ENCODE assay signal across 23 cellular contexts in genomic region chr4:170114636-170115035, GRCh38. TPM values are rescaled to one million over a fixed set of nuclear protein-coding genes. Genes with fewer than 3 reads are reported as not detected.
DNase-seq lines count a peak whose midpoint lies in the region; ATAC-seq, FAIRE-seq and TF ChIP-seq lines count a peak whose summit lies in the region.
"Had no signal": no experiment of that assay in that cellular context is flagged by ENCODE, and none has a peak within 500 bp of the region (broad histone marks: within the 10 kb centered on the region; RNA-seq: fewer than 3 reads in every experiment).

No MANE protein-coding gene starts in this region.

- WGBS in smooth muscle cell (ENCODE audit: low lambda C conversion rate), result 71% methylated on average over 4 of the region's 4 CpGs
- 73 to 74% methylated on average over 4 of the region's 4 CpGs for WGBS in body of pancreas, 2 donors

- CTCF ChIA-PET in PC-3 (lab: Charles Lee), result no interaction called here

- H3K9me2 ChIP-seq in PC-3 (replicated peaks; ENCODE audit: low read length), result no peaks in the 10 kb centered on the region

- H4K20me1 ChIP-seq in PC-3 (ENCODE audit: low read length), result no peaks in the 10 kb centered on the region
- H4K20me1 ChIP-seq in smooth muscle cell (ENCODE audit: low read depth), result no peaks in the 10 kb centered on the region
- H4K20me1 ChIP-seq: BLaER1 had no signal

- H3K9me3 ChIP-seq in PC-3 (ENCODE audit: low read length) (no peaks in the 10 kb centered on the region), smooth muscle cell (replicated peaks; ENCODE audit: low read depth) (no peaks in the 10 kb centered on the region), body of pancreas (no peaks in the 10 kb centered on the region)
- H3K9me3 ChIP-seq: BE2C had no signal

- H3K79me2 ChIP-seq in PC-3 (ENCODE audit: low read length), result no peaks in the 10 kb centered on the region
- H3K79me2 ChIP-seq in smooth muscle cell (ENCODE audit: low read depth), result no peaks in the 10 kb centered on the region

- BruUV-seq in PC-3 (replicated peaks; lab: Mats Ljungman, UMichigan), result no TSS peak

- no peak overlapping the region for H3K27ac ChIP-seq in PC-3 (ENCODE audit: low read length)
- peak overlapping the region; percentile 46 for H3K27ac ChIP-seq in smooth muscle cell (ENCODE audit: low read depth)
- H3K27ac ChIP-seq in body of pancreas, result no peak overlapping the region
- H3K27ac ChIP-seq: BLaER1 had no signal

- POLR2A ChIA-PET in PC-3 (lab: Charles Lee; ENCODE audit: unreplicated experiment), result no interaction called here

- ATAC-seq in PC-3, result no peak
- no peak for ATAC-seq in HG03520 (IDR thresholded peaks at IDR 0.05; ENCODE audit: unreplicated experiment)
- ATAC-seq in body of pancreas, result no peak

- H2AFZ ChIP-seq in PC-3 (ENCODE audit: low read length), result no peak overlapping the region
- no peak overlapping the region for H2AFZ ChIP-seq in smooth muscle cell (ENCODE audit: low read depth)

- intact Hi-C loops in PC-3 (cut with micrococcal nuclease) (no loop called here), body of pancreas (cut with DNase I) (no loop called here)

- no peaks in the 10 kb centered on the region for H3F3A ChIP-seq in PC-3 (ENCODE audit: low read length, unreplicated experiment)
- H3F3A ChIP-seq in smooth muscle cell (ENCODE audit: low read depth), result no peaks in the 10 kb centered on the region

- peak; percentile 23 for FAIRE-seq in frontal cortex (lab: Jason Lieb, UNC)
- FAIRE-seq: A204.1, D721Med, G401.6, GM12891, GM19239 had no signal

- no peak for TF ChIP-seq CTCF in PC-3 (conservative IDR thresholded peaks at IDR 0.05; ENCODE audit: low read depth, low read length)
- TF ChIP-seq CTCF in smooth muscle cell (IDR thresholded peaks at IDR 0.05; ENCODE audit: borderline replicate concordance, insufficient read depth, poor library complexity, severe bottlenecking), result no peak
- no peak for TF ChIP-seq CTCF in body of pancreas (IDR thresholded peaks at IDR 0.05)

- H3K27me3 ChIP-seq in PC-3 (ENCODE audit: low read length) (no peaks in the 10 kb centered on the region), smooth muscle cell (ENCODE audit: low read depth) (no peaks in the 10 kb centered on the region), body of pancreas (no peaks in the 10 kb centered on the region)
- H3K27me3 ChIP-seq: BLaER1 had no signal

- no peaks in the 10 kb centered on the region for H3K4me1 ChIP-seq in PC-3 (ENCODE audit: insufficient read depth, low read length)
- H3K4me1 ChIP-seq in smooth muscle cell (ENCODE audit: low read depth), result peaks cover 13% of the 10 kb centered on the region
- no peaks in the 10 kb centered on the region for H3K4me1 ChIP-seq in body of pancreas
- H3K4me1 ChIP-seq: BE2C, BLaER1 had no signal

- DNase-seq in PC-3 (peak; percentile 1), frontal cortex (ENCODE audit: low spot score in 2 of 2) (no peak), smooth muscle cell (lab: John Stamatoyannopoulos, UW; ENCODE audit: unreplicated experiment) (no peak), body of pancreas (no peak), D341Med (ENCODE audit: low spot score) (no peak)
- DNase-seq: 8988T; ACHN; BE2C; C1 segment of cervical spinal cord; CD4-positive, alpha-beta memory T cell; CD4-positive, CD25-positive, alpha-beta regulatory T cell; CD8-positive, alpha-beta memory T cell; COR-L47; DMS79 treated with DMSO at 0.1 percent for 48 hours; GF-D8 had no signal

- H3K4me3 ChIP-seq in PC-3 (ENCODE audit: low read length) (no peak overlapping the region), smooth muscle cell (no peak overlapping the region), body of pancreas (no peak overlapping the region)
- H3K4me3 ChIP-seq: BLaER1 had no signal

- TF ChIP-seq POLR2A in body of pancreas (IDR thresholded peaks at IDR 0.05), result no peak

- H3K36me3 ChIP-seq in PC-3 (ENCODE audit: low read depth, low read length), result no peaks in the 10 kb centered on the region
- no peaks in the 10 kb centered on the region for H3K36me3 ChIP-seq in smooth muscle cell (ENCODE audit: low read depth)
- H3K36me3 ChIP-seq in body of pancreas (replicated peaks in 1 of 2; ENCODE audit: insufficient read depth in 1 of 2, low read depth in 2 of 2), result no peaks in the 10 kb centered on the region
- H3K36me3 ChIP-seq: BE2C, BLaER1 had no signal

- no peak overlapping the region for H3K9ac ChIP-seq in PC-3 (ENCODE audit: low read length)
- H3K9ac ChIP-seq in smooth muscle cell (ENCODE audit: low read depth), result no peak overlapping the region
- H3K9ac ChIP-seq: BLaER1 had no signal

- no peak overlapping the region for H3K4me2 ChIP-seq in PC-3 (ENCODE audit: low read length)
- peak overlapping the region; percentile 43 for H3K4me2 ChIP-seq in smooth muscle cell
- H3K4me2 ChIP-seq: BLaER1 had no signal

RNA-seq across cellular contexts. Expression of gene AADAT, which starts 24.9 kb away (rescaled TPM):
- total RNA-seq in PC-3 (2014; rRNA removed) (2.7 and 4.3 TPM in 2 replicates), frontal cortex (28.1 TPM), smooth muscle cell (13.4 and 16.4 TPM in 2 replicates), body of pancreas (1 to 10 TPM; 4.4 to 5.3 TPM)
- 17.0 and 18.8 TPM in 2 replicates for polyA plus RNA-seq in smooth muscle cell
- total RNA-seq: CD4-positive, alpha-beta memory T cell; CD4-positive, CD25-positive, alpha-beta regulatory T cell; CD8-positive, alpha-beta memory T cell had no signal
- polyA plus RNA-seq: CD14-positive monocyte; CD4-positive, alpha-beta memory T cell; CD4-positive, CD25-positive, alpha-beta regulatory T cell; CD8-positive, alpha-beta memory T cell had no signal
